Comparison of ENCODE assay signal across 23 cellular contexts in the genomic region with DNA sequence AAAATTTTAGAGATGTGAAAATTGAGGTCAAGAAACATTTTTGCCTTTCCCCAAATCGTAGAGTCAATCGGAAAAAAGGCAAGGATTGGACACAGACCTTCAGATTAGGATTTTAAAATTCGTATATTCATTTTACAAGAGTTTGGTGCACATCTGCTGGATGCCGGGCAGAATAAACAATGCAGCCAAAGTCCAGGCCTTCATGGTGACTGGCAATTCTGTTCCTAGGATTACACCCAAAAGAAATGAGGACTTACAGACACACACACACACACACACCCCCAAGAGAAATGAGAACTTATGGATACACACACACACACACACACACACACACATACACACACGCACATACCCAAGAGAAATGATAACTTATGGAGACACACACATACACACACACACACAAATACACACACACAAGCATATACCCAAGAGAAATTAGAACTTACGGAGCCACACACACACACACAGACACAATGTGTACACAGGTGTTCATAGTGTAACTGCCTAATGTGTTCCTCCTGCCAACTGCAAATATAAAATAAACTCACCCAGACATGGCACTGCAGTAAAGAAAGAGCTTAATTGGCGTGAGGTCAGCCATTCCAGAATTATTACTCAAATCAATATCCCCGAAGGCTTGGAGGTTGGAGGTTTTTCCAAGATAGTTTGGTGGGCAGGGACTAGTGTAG.
"Had no signal": no experiment of that assay in that cellular context is flagged by ENCODE, and none has a peak within 500 bp of the region (broad histone marks: within the 10 kb centered on the region; RNA-seq: fewer than 3 reads in every experiment).

No MANE protein-coding gene starts in this region.

- H2AFZ ChIP-seq: parathyroid adenoma had no signal

- H3K9me3 ChIP-seq: esophagus squamous epithelium, left ventricle myocardium inferior, right atrium auricular region, suprapubic skin, tibial artery, upper lobe of right lung had no signal

- H3K4me1 ChIP-seq: esophagus squamous epithelium, left ventricle myocardium inferior, parathyroid adenoma, right atrium auricular region, suprapubic skin, tibial artery, upper lobe of right lung had no signal

- H3K27me3 ChIP-seq: esophagus squamous epithelium, right atrium auricular region, suprapubic skin, tibial artery, upper lobe of right lung had no signal

- H3K36me3 ChIP-seq: esophagus squamous epithelium, right atrium auricular region, suprapubic skin, tibial artery, upper lobe of right lung had no signal

- H3K27ac ChIP-seq: esophagus squamous epithelium, left ventricle myocardium inferior, parathyroid adenoma, right atrium auricular region, suprapubic skin, tibial artery, upper lobe of right lung had no signal

- H3K9ac ChIP-seq: parathyroid adenoma had no signal

- H3K4me3 ChIP-seq: esophagus squamous epithelium, left ventricle myocardium inferior, right atrium auricular region, suprapubic skin, tibial artery, upper lobe of right lung had no signal

- DNase-seq: activated CD4-positive, alpha-beta T cell treated with anti-CD3 and anti-CD28 coated beads for 36 hours; activated CD4-positive, CD25-positive, alpha-beta regulatory T cell; activated CD8-positive, alpha-beta memory T cell treated with anti-CD3 and anti-CD28 coated beads, Interleukin-2, amount 10 ng/mL, durations not matched to agents 7 days and 5 days; activated CD8-positive, alpha-beta T cell treated with anti-CD3 and anti-CD28 coated beads, Interleukin-2, amount 10 ng/mL, durations not matched to agents 7 days and 5 days; activated T-cell treated with anti-CD3 and anti-CD28 coated beads, Interleukin-2, amount 50 U/mL, for 48 hours; endodermal cell; esophagus squamous epithelium; kidney glomerular epithelial cell; left ventricle myocardium inferior; mammary epithelial cell; naive thymus-derived CD4-positive, alpha-beta T cell; nucleus accumbens; stimulated activated CD4-positive, alpha-beta T cell treated with anti-CD3 and anti-CD28 coated beads, Interleukin-15, amount 100 ng/mL, for 24 hours; stimulated activated CD4-positive, alpha-beta T cell treated with anti-CD3 and anti-CD28 coated beads, Interleukin-2, amount 100 ng/mL, for 24 hours; stimulated activated naive B cell treated with anti-CD40 and anti-IgM and Interleukin-4, amounts not matched to agents 10 μg/mL and 1 μg/mL and 100 μg/mL, for 72 hours; tibial artery; upper lobe of right lung had no signal

- ATAC-seq: activated CD4-positive, alpha-beta T cell treated with anti-CD3 and anti-CD28 coated beads for 36 hours; activated CD8-positive, alpha-beta memory T cell treated with anti-CD3 and anti-CD28 coated beads, Interleukin-2, amount 10 ng/mL, durations not matched to agents 7 days and 5 days; activated CD8-positive, alpha-beta T cell treated with anti-CD3 and anti-CD28 coated beads, Interleukin-2, amount 10 ng/mL, durations not matched to agents 7 days and 5 days; activated naive CD4-positive, alpha-beta T cell treated with anti-CD3 and anti-CD28 coated beads, Interleukin-2, amount 50 U/mL, for 72 hours; naive thymus-derived CD4-positive, alpha-beta T cell; stimulated activated naive B cell treated with anti-CD40 and anti-IgM and Interleukin-4, amounts not matched to agents 10 μg/mL and 1 μg/mL and 100 μg/mL, for 72 hours; upper lobe of right lung had no signal

- H3K79me2 ChIP-seq: parathyroid adenoma had no signal

- FAIRE-seq: bronchial epithelial cell, frontal cortex had no signal
